Comparison of ENCODE assay signal across 1 cellular context in genomic region chr20:35702824-35703695, GRCh38.
TF ChIP-seq lines count a peak whose summit lies in the region.

No MANE protein-coding gene starts in this region.

TF ChIP-seq in HepG2, 621 proteins besides CTCF, POLR2A, EP300 and RAD21 (continued from another document and continues in another):
- TF ChIP-seq, protein P1, sequence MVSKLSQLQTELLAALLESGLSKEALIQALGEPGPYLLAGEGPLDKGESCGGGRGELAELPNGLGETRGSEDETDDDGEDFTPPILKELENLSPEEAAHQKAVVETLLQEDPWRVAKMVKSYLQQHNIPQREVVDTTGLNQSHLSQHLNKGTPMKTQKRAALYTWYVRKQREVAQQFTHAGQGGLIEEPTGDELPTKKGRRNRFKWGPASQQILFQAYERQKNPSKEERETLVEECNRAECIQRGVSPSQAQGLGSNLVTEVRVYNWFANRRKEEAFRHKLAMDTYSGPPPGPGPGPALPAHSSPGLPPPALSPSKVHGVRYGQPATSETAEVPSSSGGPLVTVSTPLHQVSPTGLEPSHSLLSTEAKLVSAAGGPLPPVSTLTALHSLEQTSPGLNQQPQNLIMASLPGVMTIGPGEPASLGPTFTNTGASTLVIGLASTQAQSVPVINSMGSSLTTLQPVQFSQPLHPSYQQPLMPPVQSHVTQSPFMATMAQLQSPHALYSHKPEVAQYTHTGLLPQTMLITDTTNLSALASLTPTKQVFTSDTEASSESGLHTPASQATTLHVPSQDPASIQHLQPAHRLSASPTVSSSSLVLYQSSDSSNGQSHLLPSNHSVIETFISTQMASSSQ (IDR thresholded peaks at IDR 0.05; ENCODE audit: low read depth): no peak
- TF ChIP-seq, protein P1 (CRISPR knock-in tag; IDR thresholded peaks at IDR 0.05; ENCODE audit: borderline replicate concordance): no peak
- TF ChIP-seq ZBTB4 (CRISPR knock-in tag; IDR thresholded peaks at IDR 0.05; ENCODE audit: borderline replicate concordance): no peak
- peak; percentile 2 for TF ChIP-seq HNRNPK (IDR thresholded peaks at IDR 0.05; ENCODE audit: low read depth, low read length, poor library complexity, severe bottlenecking)
- TF ChIP-seq ELF4 (CRISPR knock-in tag; IDR thresholded peaks at IDR 0.05; ENCODE audit: borderline replicate concordance): no peak
- TF ChIP-seq CHD2 (IDR thresholded peaks at IDR 0.05; ENCODE audit: low read depth, low read length): 0 out of 2 replicates have a peak, but pooled peaks have one; percentile 32
- no peak for TF ChIP-seq BRCA1 (CRISPR knock-in tag; IDR thresholded peaks at IDR 0.05)
- peak; percentile 7 for TF ChIP-seq SNAPC2 (CRISPR knock-in tag; IDR thresholded peaks at IDR 0.05)
- no peak for TF ChIP-seq MATR3 (CRISPR knock-in tag; IDR thresholded peaks at IDR 0.05)
- no peak for TF ChIP-seq AHR (CRISPR knock-in tag; IDR thresholded peaks at IDR 0.05)
- TF ChIP-seq ZNF317 (CRISPR knock-in tag; IDR thresholded peaks at IDR 0.05): no peak
- TF ChIP-seq, protein P2, sequence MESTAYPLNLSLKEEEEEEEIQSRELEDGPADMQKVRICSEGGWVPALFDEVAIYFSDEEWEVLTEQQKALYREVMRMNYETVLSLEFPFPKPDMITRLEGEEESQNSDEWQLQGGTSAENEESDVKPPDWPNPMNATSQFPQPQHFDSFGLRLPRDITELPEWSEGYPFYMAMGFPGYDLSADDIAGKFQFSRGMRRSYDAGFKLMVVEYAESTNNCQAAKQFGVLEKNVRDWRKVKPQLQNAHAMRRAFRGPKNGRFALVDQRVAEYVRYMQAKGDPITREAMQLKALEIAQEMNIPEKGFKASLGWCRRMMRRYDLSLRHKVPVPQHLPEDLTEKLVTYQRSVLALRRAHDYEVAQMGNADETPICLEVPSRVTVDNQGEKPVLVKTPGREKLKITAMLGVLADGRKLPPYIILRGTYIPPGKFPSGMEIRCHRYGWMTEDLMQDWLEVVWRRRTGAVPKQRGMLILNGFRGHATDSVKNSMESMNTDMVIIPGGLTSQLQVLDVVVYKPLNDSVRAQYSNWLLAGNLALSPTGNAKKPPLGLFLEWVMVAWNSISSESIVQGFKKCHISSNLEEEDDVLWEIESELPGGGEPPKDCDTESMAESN (CRISPR knock-in tag; conservative IDR thresholded peaks at IDR 0.05): no peak
- no peak for TF ChIP-seq FOXK1 (CRISPR knock-in tag; IDR thresholded peaks at IDR 0.05; ENCODE audit: borderline replicate concordance, low read depth)
- 0 out of 2 replicates have a peak, but pooled peaks have one; percentile 31 for TF ChIP-seq TCF7L2 (IDR thresholded peaks at IDR 0.05; ENCODE audit: low read depth, low read length)
- no peak for TF ChIP-seq ZNF484 (CRISPR knock-in tag; IDR thresholded peaks at IDR 0.05; ENCODE audit: borderline replicate concordance, low read depth)
- TF ChIP-seq, protein P3, sequence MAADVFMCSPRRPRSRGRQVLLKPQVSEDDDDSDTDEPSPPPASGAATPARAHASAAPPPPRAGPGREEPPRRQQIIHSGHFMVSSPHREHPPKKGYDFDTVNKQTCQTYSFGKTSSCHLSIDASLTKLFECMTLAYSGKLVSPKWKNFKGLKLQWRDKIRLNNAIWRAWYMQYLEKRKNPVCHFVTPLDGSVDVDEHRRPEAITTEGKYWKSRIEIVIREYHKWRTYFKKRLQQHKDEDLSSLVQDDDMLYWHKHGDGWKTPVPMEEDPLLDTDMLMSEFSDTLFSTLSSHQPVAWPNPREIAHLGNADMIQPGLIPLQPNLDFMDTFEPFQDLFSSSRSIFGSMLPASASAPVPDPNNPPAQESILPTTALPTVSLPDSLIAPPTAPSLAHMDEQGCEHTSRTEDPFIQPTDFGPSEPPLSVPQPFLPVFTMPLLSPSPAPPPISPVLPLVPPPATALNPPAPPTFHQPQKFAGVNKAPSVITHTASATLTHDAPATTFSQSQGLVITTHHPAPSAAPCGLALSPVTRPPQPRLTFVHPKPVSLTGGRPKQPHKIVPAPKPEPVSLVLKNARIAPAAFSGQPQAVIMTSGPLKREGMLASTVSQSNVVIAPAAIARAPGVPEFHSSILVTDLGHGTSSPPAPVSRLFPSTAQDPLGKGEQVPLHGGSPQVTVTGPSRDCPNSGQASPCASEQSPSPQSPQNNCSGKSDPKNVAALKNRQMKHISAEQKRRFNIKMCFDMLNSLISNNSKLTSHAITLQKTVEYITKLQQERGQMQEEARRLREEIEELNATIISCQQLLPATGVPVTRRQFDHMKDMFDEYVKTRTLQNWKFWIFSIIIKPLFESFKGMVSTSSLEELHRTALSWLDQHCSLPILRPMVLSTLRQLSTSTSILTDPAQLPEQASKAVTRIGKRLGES (CRISPR knock-in tag; IDR thresholded peaks at IDR 0.05; ENCODE audit: borderline replicate concordance): no peak
- no peak for TF ChIP-seq TCF7 (IDR thresholded peaks at IDR 0.05; ENCODE audit: low read depth)
- TF ChIP-seq ZNF547 (CRISPR knock-in tag; IDR thresholded peaks at IDR 0.05): no peak
- no peak for TF ChIP-seq ZNF766 (CRISPR knock-in tag; IDR thresholded peaks at IDR 0.05; ENCODE audit: borderline replicate concordance)
- TF ChIP-seq CEBPZ (IDR thresholded peaks at IDR 0.05; ENCODE audit: low read length): no peak
- no peak for TF ChIP-seq ATRX (CRISPR knock-in tag; IDR thresholded peaks at IDR 0.05; ENCODE audit: borderline replicate concordance)
- TF ChIP-seq SNRNP70 (IDR thresholded peaks at IDR 0.05; ENCODE audit: low read depth, low read length): 0 out of 2 replicates have a peak, but pooled peaks have one; percentile 36
- no peak for TF ChIP-seq PITX1 (CRISPR knock-in tag; IDR thresholded peaks at IDR 0.05)
- peak; percentile 96 for TF ChIP-seq SRSF4 (IDR thresholded peaks at IDR 0.05; ENCODE audit: low read depth, low read length, poor library complexity, severe bottlenecking)
- no peak for TF ChIP-seq ZC3H13 (CRISPR knock-in tag; IDR thresholded peaks at IDR 0.05)
- TF ChIP-seq HNF4A (CRISPR knock-in tag; IDR thresholded peaks at IDR 0.05): no peak
- TF ChIP-seq ZBTB40 (IDR thresholded peaks at IDR 0.05): no peak
- TF ChIP-seq ZBTB40 (CRISPR knock-in tag; IDR thresholded peaks at IDR 0.05): no peak
- TF ChIP-seq CERS6 (CRISPR knock-in tag; IDR thresholded peaks at IDR 0.05): no peak
